Comparison of ENCODE assay signal across 11 cellular contexts in the genomic region with DNA sequence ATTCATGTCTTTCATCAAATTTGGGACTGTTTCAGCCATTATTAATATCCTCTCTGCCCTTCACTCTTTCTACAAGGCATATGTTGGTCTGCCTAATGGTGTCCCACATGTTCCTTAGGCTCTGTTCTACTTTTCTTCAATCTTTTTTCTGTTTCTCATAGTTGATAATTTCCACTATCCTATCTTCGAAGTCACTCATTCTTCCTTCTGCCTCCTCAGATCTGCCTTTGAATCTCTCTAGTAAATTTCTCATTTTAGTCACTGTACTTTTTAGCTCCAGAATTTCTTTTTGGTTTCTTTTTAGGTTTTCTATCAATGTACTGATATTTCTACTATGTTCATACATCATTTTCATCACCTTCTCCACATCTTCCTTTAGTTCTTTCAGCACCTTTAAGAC.
"Had no signal": no experiment of that assay in that cellular context is flagged by ENCODE, and none has a peak within 500 bp of the region (broad histone marks: within the 10 kb centered on the region; RNA-seq: fewer than 3 reads in every experiment).

No MANE protein-coding gene starts in this region.

- H3K36me3 ChIP-seq: HAP-1 had no signal

- H3K27ac ChIP-seq: GM23248 had no signal

- H3K9me3 ChIP-seq: HAP-1 had no signal

- H3K4me3 Mint-ChIP-seq: GM23338, H9, HFFc6 had no signal

- H2AFZ ChIP-seq: GM23248 had no signal

- H3K27ac Mint-ChIP-seq: GM23338, HFFc6 had no signal

- H3K9ac ChIP-seq: GM23248 had no signal

- DNase-seq: GM23248, GOT3, H7, H9, HCEC 1CT, HFFc6 had no signal

- H3K4me3 ChIP-seq: GM23248, GM23338, HAP-1 had no signal

- H3K4me2 ChIP-seq: GM23338 had no signal

- FAIRE-seq: H1, H54 had no signal

- H3K4me1 ChIP-seq: HAP-1 had no signal

- ATAC-seq: HCT116 had no signal
